Comparison of ENCODE assay signal across 18 cellular contexts in the genomic region with DNA sequence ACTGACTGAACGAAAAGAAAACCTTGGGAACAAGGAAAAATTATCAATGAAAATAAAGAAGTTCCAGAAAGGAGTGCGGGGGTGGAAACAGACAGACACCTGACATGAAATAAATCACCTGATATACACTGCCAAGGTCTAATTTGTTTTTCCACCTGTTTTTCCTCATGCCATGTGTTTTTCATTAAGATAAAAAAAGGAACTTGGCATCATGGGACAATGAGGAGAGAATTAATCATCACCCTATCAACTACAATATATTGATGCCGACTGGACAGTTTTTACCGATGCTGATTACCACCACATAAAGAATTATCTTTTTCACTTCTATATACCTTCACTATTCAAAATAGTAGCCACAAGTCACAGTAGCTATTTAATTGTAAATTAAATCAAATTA.
DNase-seq lines count a peak whose midpoint lies in the region; ATAC-seq, FAIRE-seq and TF ChIP-seq lines count a peak whose summit lies in the region.
"Had no signal": no experiment of that assay in that cellular context is flagged by ENCODE, and none has a peak within 500 bp of the region (broad histone marks: within the 10 kb centered on the region; RNA-seq: fewer than 3 reads in every experiment).

No MANE protein-coding gene starts in this region.

- no peak overlapping the region for H2AK5ac ChIP-seq in IMR-90 (ENCODE audit: low read depth, low read length)

- H3K23ac ChIP-seq in IMR-90 (ENCODE audit: low read depth, low read length): no peak overlapping the region

- intact Hi-C loops in IMR-90 (cut with micrococcal nuclease): no loop called here
- intact Hi-C loops in MCF 10A (cut with micrococcal nuclease): no loop called here

- dilution Hi-C loops in IMR-90 (cut with HindIII; ENCODE audit: low sequenced_read_pairs, unreplicated experiment): no loop called here

- TF ChIP-seq EP300 in SK-N-SH (IDR thresholded peaks at IDR 0.05; ENCODE audit: borderline replicate concordance in 1 of 2, low read depth in 1 of 2, low read length in 1 of 2): 0 out of 4 replicates have a peak, but pooled peaks of 1 of the 2 experiments have one; percentile 41

- no peak overlapping the region for H3K4me3 Mint-ChIP-seq in MCF 10A (ENCODE audit: unreplicated experiment)
- H3K4me3 Mint-ChIP-seq: CD4-positive, CD25-positive, alpha-beta regulatory T cell had no signal

- H3K36me3 ChIP-seq in SK-N-SH (replicated peaks in 1 of 2; ENCODE audit: control insufficient read depth in 1 of 2, insufficient read depth in 2 of 2, low read length in 1 of 2): peaks cover 3 to 17% of the 10 kb centered on the region in 2 experiments
- H3K36me3 ChIP-seq in IMR-90 (ENCODE audit: control insufficient read depth, insufficient read depth, low read length): no peaks in the 10 kb centered on the region
- H3K36me3 ChIP-seq: BE2C had no signal

- H3K27me3 ChIP-seq in SK-N-SH (ENCODE audit: insufficient read depth) (no peaks in the 10 kb centered on the region), IMR-90 (ENCODE audit: control insufficient read depth, insufficient read depth, low read length) (no peaks in the 10 kb centered on the region)
- H3K27me3 ChIP-seq: BE2C had no signal

- peak; percentile 89 for FAIRE-seq in A204.1 (lab: Jason Lieb, UNC)
- FAIRE-seq: HTR-8/SVneo had no signal

- no peak overlapping the region for H4K5ac ChIP-seq in IMR-90 (ENCODE audit: low read depth, low read length)

- H3K4ac ChIP-seq in IMR-90 (ENCODE audit: low read depth, low read length): no peak overlapping the region

- H2AK9ac ChIP-seq in IMR-90 (replicated peaks; ENCODE audit: low read depth, low read length, poor library complexity): no peak overlapping the region

- no peaks in the 10 kb centered on the region for H3K9me2 ChIP-seq in SK-N-SH

- H3K9ac ChIP-seq in SK-N-SH: no peak overlapping the region
- no peak overlapping the region for H3K9ac ChIP-seq in IMR-90 (ENCODE audit: low read depth, low read length)

- no peak for DNase-seq in SK-N-SH
- DNase-seq in IMR-90: no peak
- DNase-seq in fibroblast of the aortic adventitia (ENCODE audit: low read depth): peak; percentile 9
- no peak for DNase-seq in NCI-H510A (lab: John Stamatoyannopoulos, UW)
- no peak for DNase-seq in MCF 10A (ENCODE audit: unreplicated experiment)
- DNase-seq: ACHN; BE2C; C1 segment of cervical spinal cord; CD4-positive, CD25-positive, alpha-beta regulatory T cell; DMS153; DMS79; GF-D8; GOT3; H7 had no signal

- no peak overlapping the region for H3K56ac ChIP-seq in IMR-90 (ENCODE audit: extremely low read depth, insufficient read depth, low read length)

- POLR2A ChIA-PET in SK-N-SH (lab: Yijun Ruan, JAX) (no interaction called here), IMR-90 (lab: Charles Lee; ENCODE audit: unreplicated experiment) (no interaction called here), MCF 10A (lab: Yijun Ruan, JAX) (interaction anchor here (0.6 kb wide), 2 partner anchors 129 to 370 kb away, joined by 3 read pairs; no protein-coding TSS in a partner anchor)

- H3K4me3 ChIP-seq in SK-N-SH (ENCODE audit: low read depth in 2 of 2, low read length in 1 of 2) (no peak overlapping the region), IMR-90 (ENCODE audit: insufficient read depth, low read depth, low read length) (no peak overlapping the region), fibroblast of the aortic adventitia (ENCODE audit: low read depth, low read length) (no peak overlapping the region)

- no peak overlapping the region for H2BK15ac ChIP-seq in IMR-90 (ENCODE audit: low read depth, low read length)

- H3K79me1 ChIP-seq in IMR-90 (ENCODE audit: low read depth in 1 of 2, low read length in 2 of 2): no peaks in the 10 kb centered on the region

- peaks cover 5% of the 10 kb centered on the region for H3K36me3 Mint-ChIP-seq in MCF 10A (ENCODE audit: insufficient read depth, unreplicated experiment)
- H3K36me3 Mint-ChIP-seq: CD4-positive, CD25-positive, alpha-beta regulatory T cell had no signal

- H3F3A ChIP-seq in SK-N-SH (replicated peaks; ENCODE audit: insufficient read depth): no peaks in the 10 kb centered on the region

- no peak overlapping the region for H3K27ac Mint-ChIP-seq in MCF 10A (ENCODE audit: low read depth, unreplicated experiment)
- H3K27ac Mint-ChIP-seq: CD4-positive, CD25-positive, alpha-beta regulatory T cell had no signal

- no peak overlapping the region for H3K14ac ChIP-seq in IMR-90 (replicated peaks; ENCODE audit: low read depth, low read length)

- H3K9me3 Mint-ChIP-seq in MCF 10A (ENCODE audit: unreplicated experiment): no peaks in the 10 kb centered on the region

- WGBS in SK-N-SH (ENCODE audit: low lambda C conversion rate): 28% methylated on average over 4 of the region's 4 CpGs
- no CpG with 5 or more reads among the region's 4 CpGs for WGBS in IMR-90 (ENCODE audit: extremely low coverage in 2 of 2, insufficient read length in 1 of 2), 2 experiments

- H3K27ac ChIP-seq in SK-N-SH (ENCODE audit: low read depth in 2 of 2, low read length in 1 of 2) (no peak overlapping the region), IMR-90 (ENCODE audit: insufficient read depth, low read length) (no peak overlapping the region)

- H3K4me1 Mint-ChIP-seq in MCF 10A (ENCODE audit: insufficient read depth, unreplicated experiment): no peaks in the 10 kb centered on the region

- H3K4me2 ChIP-seq in SK-N-SH (no peak overlapping the region), IMR-90 (ENCODE audit: low read depth, low read length) (no peak overlapping the region)

- H2AFZ ChIP-seq in SK-N-SH (ENCODE audit: low read depth): no peak overlapping the region
- no peak overlapping the region for H2AFZ ChIP-seq in IMR-90 (replicated peaks; ENCODE audit: low read length, poor library complexity)

- no peaks in the 10 kb centered on the region for H3K79me2 ChIP-seq in SK-N-SH (ENCODE audit: insufficient read depth)

- no peak; the same call in 2 of the 3 replicates for ATAC-seq in SK-N-SH treated with all-trans-retinoic acid at 6 μM for 48 hours
- no peak for ATAC-seq in IMR-90 (ENCODE audit: low read depth)
- no peak for ATAC-seq in GM19463 (IDR thresholded peaks at IDR 0.05; ENCODE audit: unreplicated experiment)

- H4K91ac ChIP-seq in IMR-90 (ENCODE audit: insufficient read depth, low read depth, low read length): no peak overlapping the region

- H3K9me3 ChIP-seq in SK-N-SH (no peaks in the 10 kb centered on the region), IMR-90 (ENCODE audit: control insufficient read depth, insufficient read depth, low read length) (no peaks in the 10 kb centered on the region)
- H3K9me3 ChIP-seq: BE2C had no signal

- BruUV-seq in IMR-90 (replicated peaks; lab: Mats Ljungman, UMichigan): no TSS peak
- BruUV-seq in MCF 10A (replicated peaks; lab: Mats Ljungman, UMichigan): no TSS peak

- H2BK20ac ChIP-seq in IMR-90 (ENCODE audit: low read depth, low read length): no peak overlapping the region

- 0 out of 2 replicates have a peak, but pooled peaks cover 3% of the 10 kb centered on the region for H3K9me1 ChIP-seq in IMR-90 (ENCODE audit: insufficient read depth, low read length)

- in situ Hi-C loops in IMR-90 (cut with MboI; ENCODE audit: low sequenced_read_pairs): no loop called here

- TF ChIP-seq CTCF in SK-N-SH (IDR thresholded peaks at IDR 0.05) (no peak), IMR-90 (conservative IDR thresholded peaks at IDR 0.05; ENCODE audit: low read depth, low read length) (no peak), fibroblast of the aortic adventitia (IDR thresholded peaks at IDR 0.05; ENCODE audit: insufficient read depth, low read length) (no peak), MCF 10A (IDR thresholded peaks at IDR 0.05; ENCODE audit: unreplicated experiment) (no peak)

- no peaks in the 10 kb centered on the region for H3K27me3 Mint-ChIP-seq in MCF 10A (ENCODE audit: insufficient read depth, unreplicated experiment)

- no peak for TF ChIP-seq RAD21 in SK-N-SH (IDR thresholded peaks at IDR 0.05; ENCODE audit: low read length)
- TF ChIP-seq RAD21 in IMR-90 (IDR thresholded peaks at IDR 0.05; ENCODE audit: low read length): no peak

- H4K20me1 ChIP-seq in SK-N-SH (ENCODE audit: insufficient read depth) (no peaks in the 10 kb centered on the region), IMR-90 (ENCODE audit: insufficient read depth, low read length) (no peaks in the 10 kb centered on the region)

- CTCF ChIA-PET in SK-N-SH (lab: Yijun Ruan, JAX) (interaction anchor here (1.2 kb wide), 1 partner anchor 23 kb away, joined by 3 read pairs; no protein-coding TSS in a partner anchor), IMR-90 (lab: Yijun Ruan, JAX) (no interaction called here), MCF 10A (lab: Yijun Ruan, JAX) (no interaction called here)

- H4K8ac ChIP-seq in IMR-90 (ENCODE audit: low read depth in 2 of 2, low read length in 2 of 2): no peak overlapping the region

- H3K4me1 ChIP-seq in SK-N-SH (ENCODE audit: control insufficient read depth in 1 of 2, insufficient read depth in 2 of 2, low read depth in 1 of 2, low read length in 1 of 2) (no peaks in the 10 kb centered on the region; a peak in 1 of 4 replicates), IMR-90 (ENCODE audit: control insufficient read depth, insufficient read depth, low read length) (peaks cover 5% of the 10 kb centered on the region)
- H3K4me1 ChIP-seq: BE2C had no signal

- H2BK5ac ChIP-seq in IMR-90 (ENCODE audit: low read depth, low read length, poor library complexity, severe bottlenecking): no peak overlapping the region

- H2BK120ac ChIP-seq in IMR-90 (ENCODE audit: low read depth, low read length): no peak overlapping the region

- H3K18ac ChIP-seq in IMR-90 (ENCODE audit: low read depth, low read length): no peak overlapping the region

- no peak for TF ChIP-seq POLR2A in IMR-90 (IDR thresholded peaks at IDR 0.05; ENCODE audit: low read depth, low read length)

TF ChIP-seq in SK-N-SH, 30 proteins besides CTCF, POLR2A, EP300 and RAD21 (continues in another document):
- no peak for TF ChIP-seq YY1 (IDR thresholded peaks at IDR 0.05; ENCODE audit: low read depth)

TF ChIP-seq in SK-N-SH treated with all-trans-retinoic acid at 6 μM for 48 hours, 23 proteins besides CTCF, POLR2A, EP300 and RAD21 (continues in another document):
- TF ChIP-seq ESRRG (CRISPR knock-in tag; IDR thresholded peaks at IDR 0.05) (no peak), ZFP30 (CRISPR knock-in tag; IDR thresholded peaks at IDR 0.05) (no peak), OSR1 (CRISPR knock-in tag; IDR thresholded peaks at IDR 0.05) (no peak), ZNF565 (CRISPR knock-in tag; conservative IDR thresholded peaks at IDR 0.05; ENCODE audit: low read depth) (no peak), ZNF70 (CRISPR knock-in tag; IDR thresholded peaks at IDR 0.05) (no peak), ISL1 (CRISPR knock-in tag; IDR thresholded peaks at IDR 0.05) (no peak), TOX (CRISPR knock-in tag; IDR thresholded peaks at IDR 0.05; ENCODE audit: borderline replicate concordance) (no peak)

TF ChIP-seq in IMR-90, 13 proteins besides CTCF, POLR2A, EP300 and RAD21:
- TF ChIP-seq MAFK (IDR thresholded peaks at IDR 0.05; ENCODE audit: low read depth, low read length): peak; percentile 58
- TF ChIP-seq SMC3 (IDR thresholded peaks at IDR 0.05; ENCODE audit: low read depth, low read length): no peak
